ENCODE assay signal across 20 cellular contexts in genomic region chr1:109762039-109762585, GRCh38. TPM values are rescaled to one million over a fixed set of nuclear protein-coding genes. Genes with fewer than 3 reads are reported as not detected.
DNase-seq lines count a peak whose midpoint lies in the region; ATAC-seq and TF ChIP-seq lines count a peak whose summit lies in the region.
"Had no signal": no experiment of that assay in that cellular context is flagged by ENCODE, and none has a peak within 500 bp of the region (broad histone marks: within the 10 kb centered on the region; RNA-seq: fewer than 3 reads in every experiment).

No MANE protein-coding gene starts in this region.

- no peaks in the 10 kb centered on the region for H3K36me3 ChIP-seq in adrenal gland (replicated peaks in 1 of 2)
- H3K36me3 ChIP-seq in testis (ENCODE audit: low read depth, missing control alignments): no peaks in the 10 kb centered on the region
- H3K36me3 ChIP-seq: right atrium auricular region had no signal

- 86 to 97% (median 89%) methylated on average over 6 to 7 of the region's 7 CpGs for WGBS in adrenal gland, 4 donors
- 85 to 89% methylated on average over 3 to 7 of the region's 7 CpGs for WGBS in testis, 2 donors

- H3K27ac ChIP-seq in adrenal gland (no peak overlapping the region), testis (no peak overlapping the region), substantia nigra (ENCODE audit: low read depth, low read length, poor library complexity, severe bottlenecking) (no peak overlapping the region)
- H3K27ac ChIP-seq: right atrium auricular region had no signal

- peaks cover 0 to 8% of the 10 kb centered on the region in 2 donors for H3K4me1 ChIP-seq in adrenal gland (replicated peaks in 1 of 2)
- peaks cover 57% of the 10 kb centered on the region for H3K4me1 ChIP-seq in testis

- H3K4me3 Mint-ChIP-seq in activated naive CD8-positive, alpha-beta T cell treated with anti-CD3 and anti-CD28 coated beads, Interleukin-2, amount 10 ng/mL, durations not matched to agents 7 days and 5 days: no peak overlapping the region
- no peak overlapping the region for H3K4me3 Mint-ChIP-seq in activated naive CD8-positive, alpha-beta T cell treated with anti-CD3 and anti-CD28 coated beads, Interleukin-2, amount 50 U/mL, for 24 hours
- H3K4me3 Mint-ChIP-seq in mesothelial cell of epicardium: no peak overlapping the region
- H3K4me3 Mint-ChIP-seq: CD8-positive, alpha-beta memory T cell; stimulated activated naive CD8-positive, alpha-beta T cell treated with anti-CD3 and anti-CD28 coated beads, Interleukin-15, Interleukin-2, amounts not matched to agents 100 ng/mL and 50 ng/mL, for 24 hours had no signal

- no peaks in the 10 kb centered on the region for H3K36me3 Mint-ChIP-seq in activated naive CD8-positive, alpha-beta T cell treated with anti-CD3 and anti-CD28 coated beads, Interleukin-2, amount 10 ng/mL, durations not matched to agents 7 days and 5 days
- no peaks in the 10 kb centered on the region for H3K36me3 Mint-ChIP-seq in activated naive CD8-positive, alpha-beta T cell treated with anti-CD3 and anti-CD28 coated beads, Interleukin-2, amount 50 U/mL, for 24 hours (ENCODE audit: low read depth)
- no peaks in the 10 kb centered on the region for H3K36me3 Mint-ChIP-seq in mesothelial cell of epicardium
- H3K36me3 Mint-ChIP-seq: CD8-positive, alpha-beta memory T cell had no signal

- H3K4me3 ChIP-seq in adrenal gland (no peak overlapping the region), testis (no peak overlapping the region)
- H3K4me3 ChIP-seq: right atrium auricular region had no signal

- H3K27ac Mint-ChIP-seq in activated naive CD8-positive, alpha-beta T cell treated with anti-CD3 and anti-CD28 coated beads, Interleukin-2, amount 10 ng/mL, durations not matched to agents 7 days and 5 days: no peak overlapping the region
- no peak overlapping the region for H3K27ac Mint-ChIP-seq in activated naive CD8-positive, alpha-beta T cell treated with anti-CD3 and anti-CD28 coated beads, Interleukin-2, amount 50 U/mL, for 24 hours
- no peak overlapping the region for H3K27ac Mint-ChIP-seq in mesothelial cell of epicardium
- H3K27ac Mint-ChIP-seq: activated T-helper 2 cell treated with anti-CD3 and anti-CD28 coated beads, Interferon-gamma antibody, Interleukin-2, Interleukin-4, amounts not matched to agents 10 μg/mL and 5 μg/mL and 100 μg/mL, durations not matched to agents 14 hours and 24 hours and 36 hours; stimulated activated naive CD8-positive, alpha-beta T cell treated with anti-CD3 and anti-CD28 coated beads, Interleukin-15, Interleukin-2, amounts not matched to agents 100 ng/mL and 50 ng/mL, for 24 hours had no signal

- H3K4me1 Mint-ChIP-seq in activated naive CD8-positive, alpha-beta T cell treated with anti-CD3 and anti-CD28 coated beads, Interleukin-2, amount 10 ng/mL, durations not matched to agents 7 days and 5 days: peaks cover 4% of the 10 kb centered on the region
- no peaks in the 10 kb centered on the region for H3K4me1 Mint-ChIP-seq in activated naive CD8-positive, alpha-beta T cell treated with anti-CD3 and anti-CD28 coated beads, Interleukin-2, amount 50 U/mL, for 24 hours
- peaks cover 10% of the 10 kb centered on the region for H3K4me1 Mint-ChIP-seq in mesothelial cell of epicardium
- H3K4me1 Mint-ChIP-seq: CD8-positive, alpha-beta memory T cell had no signal

- ATAC-seq in activated naive CD8-positive, alpha-beta T cell treated with anti-CD3 and anti-CD28 coated beads, Interleukin-2, amount 10 ng/mL, durations not matched to agents 7 days and 5 days (ENCODE audit: low read depth): no peak
- no peak for ATAC-seq in activated naive CD8-positive, alpha-beta T cell treated with anti-CD3 and anti-CD28 coated beads, Interleukin-2, amount 50 U/mL, for 24 hours

- DNase-seq in activated naive CD8-positive, alpha-beta T cell treated with anti-CD3 and anti-CD28 coated beads, Interleukin-2, amount 10 ng/mL, durations not matched to agents 7 days and 5 days: peak; percentile 9
- no peak for DNase-seq in activated naive CD8-positive, alpha-beta T cell treated with anti-CD3 and anti-CD28 coated beads, Interleukin-2, amount 50 U/mL, for 24 hours
- DNase-seq in adrenal gland (peak in 4 of 7 donors; percentile 4 to 39 (median 12)), mesothelial cell of epicardium (ENCODE audit: low spot score in 2 of 2, unreplicated experiment in 2 of 2) (peak; percentile 1 to 27), testis (peak; percentile 10), substantia nigra (lab: John Stamatoyannopoulos, UW) (no peak), NCI-H748 (lab: John Stamatoyannopoulos, UW; ENCODE audit: unreplicated experiment) (no peak), NCI-H2196 (lab: John Stamatoyannopoulos, UW; ENCODE audit: unreplicated experiment) (no peak)
- DNase-seq: kidney glomerular epithelial cell, MM.1S, NCI-H187, SHP77 treated with DMSO at 0.1 percent for 48 hours had no signal

- peaks cover 2% of the 10 kb centered on the region for H3K27me3 Mint-ChIP-seq in activated naive CD8-positive, alpha-beta T cell treated with anti-CD3 and anti-CD28 coated beads, Interleukin-2, amount 10 ng/mL, durations not matched to agents 7 days and 5 days
- H3K27me3 Mint-ChIP-seq in activated naive CD8-positive, alpha-beta T cell treated with anti-CD3 and anti-CD28 coated beads, Interleukin-2, amount 50 U/mL, for 24 hours: no peaks in the 10 kb centered on the region
- H3K27me3 Mint-ChIP-seq in mesothelial cell of epicardium (ENCODE audit: low read depth): no peaks in the 10 kb centered on the region
- H3K27me3 Mint-ChIP-seq: stimulated activated naive CD8-positive, alpha-beta T cell treated with anti-CD3 and anti-CD28 coated beads, Interleukin-15, Interleukin-2, amounts not matched to agents 100 ng/mL and 50 ng/mL, for 24 hours had no signal

- H3K9me3 Mint-ChIP-seq in activated naive CD8-positive, alpha-beta T cell treated with anti-CD3 and anti-CD28 coated beads, Interleukin-2, amount 10 ng/mL, durations not matched to agents 7 days and 5 days: no peaks in the 10 kb centered on the region
- H3K9me3 Mint-ChIP-seq in activated naive CD8-positive, alpha-beta T cell treated with anti-CD3 and anti-CD28 coated beads, Interleukin-2, amount 50 U/mL, for 24 hours: no peaks in the 10 kb centered on the region
- H3K9me3 Mint-ChIP-seq in mesothelial cell of epicardium: no peaks in the 10 kb centered on the region
- H3K9me3 Mint-ChIP-seq: activated T-helper 2 cell treated with anti-CD3 and anti-CD28 coated beads, Interferon-gamma antibody, Interleukin-2, Interleukin-4, amounts not matched to agents 10 μg/mL and 5 μg/mL and 100 μg/mL, durations not matched to agents 14 hours and 24 hours and 36 hours; CD8-positive, alpha-beta memory T cell; stimulated activated naive CD8-positive, alpha-beta T cell treated with anti-CD3 and anti-CD28 coated beads, Interleukin-15, Interleukin-2, amounts not matched to agents 100 ng/mL and 50 ng/mL, for 24 hours had no signal

- H3K9me3 ChIP-seq in adrenal gland (replicated peaks in 1 of 3) (no peaks in the 10 kb centered on the region), testis (no peaks in the 10 kb centered on the region)
- H3K9me3 ChIP-seq: right atrium auricular region had no signal

- POLR2A ChIA-PET in activated naive CD8-positive, alpha-beta T cell treated with anti-CD3 and anti-CD28 coated beads, Interleukin-2, amount 10 ng/mL, durations not matched to agents 7 days and 5 days (lab: Charles Lee): no interaction called here

- intact Hi-C loops in adrenal gland (cut with DNase I): no loop called here
- intact Hi-C loops in testis (cut with DNase I; ENCODE audit: low total_unique reads): no loop called here

- TF ChIP-seq CTCF in adrenal gland (IDR thresholded peaks at IDR 0.05) (no peak), mesothelial cell of epicardium (IDR thresholded peaks at IDR 0.05; ENCODE audit: unreplicated experiment) (no peak), testis (IDR thresholded peaks at IDR 0.05) (no peak)

- H3K27me3 ChIP-seq in adrenal gland (no peaks in the 10 kb centered on the region), testis (no peaks in the 10 kb centered on the region)
- H3K27me3 ChIP-seq: right atrium auricular region had no signal

- TF ChIP-seq POLR2A in adrenal gland (IDR thresholded peaks at IDR 0.05): no peak
- no peak for TF ChIP-seq POLR2A in testis (IDR thresholded peaks at IDR 0.05)

RNA-seq across cellular contexts. Expression of gene EPS8L3, which starts 1.6 kb away (rescaled TPM):
- total RNA-seq in activated naive CD8-positive, alpha-beta T cell treated with anti-CD3 and anti-CD28 coated beads, Interleukin-2, amount 10 ng/mL, durations not matched to agents 7 days and 5 days: not detected
- total RNA-seq in adrenal gland (under 1 TPM in 1 of 8 donors, not detected in 7; 0.32 TPM), mesothelial cell of epicardium (0.13 to 0.34 TPM in 2 of 3 replicates, not detected in the other), testis (1 to 10 TPM; 3.3 to 7.2 TPM)
- polyA plus RNA-seq in adrenal gland (under 1 TPM in 1 of 3 donors, not detected in 2; 0.08 TPM), testis (ENCODE audit: insufficient read depth, low read depth, low replicate concordance) (7.7 TPM)
- total RNA-seq: activated T-helper 2 cell treated with anti-CD3 and anti-CD28 coated beads, Interferon-gamma antibody, Interleukin-2, Interleukin-4, amounts not matched to agents 10 μg/mL and 5 μg/mL and 100 μg/mL, durations not matched to agents 14 hours and 24 hours and 36 hours; aorta; CD8-positive, alpha-beta memory T cell; cerebellum; T-helper 1 cell treated with Interleukin-12 subunit alpha and Interleukin-12 subunit beta and Interleukin-4 antibody, amounts not matched to agents 30 ng/mL and 1 ng/mL, for 36 hours; urinary bladder had no signal
- polyA plus RNA-seq: CD8-positive, alpha-beta memory T cell had no signal

RNA-seq across cellular contexts. Expression of gene GSTM3, which starts 21.3 kb away (rescaled TPM):
- 1 to 10 TPM; 5.0 TPM for total RNA-seq in activated naive CD8-positive, alpha-beta T cell treated with anti-CD3 and anti-CD28 coated beads, Interleukin-2, amount 10 ng/mL, durations not matched to agents 7 days and 5 days
- total RNA-seq in adrenal gland (100 to 1,000 TPM in 2 of 8 donors, 10 to 100 TPM in 6; 14.5 to 117 (median 58.2) TPM), mesothelial cell of epicardium (49.7 to 57.9 TPM (median 55.2 TPM) in 3 replicates), testis (100 to 1,000 TPM; 748 to 769 TPM)
- polyA plus RNA-seq in adrenal gland (10 to 100 TPM; 50.2 to 88.1 (median 74.1) TPM), testis (ENCODE audit: insufficient read depth, low read depth, low replicate concordance) (1,464 TPM)

RNA-seq across cellular contexts. Expression of gene GSTM5, which starts 50.1 kb away (rescaled TPM):
- total RNA-seq in activated naive CD8-positive, alpha-beta T cell treated with anti-CD3 and anti-CD28 coated beads, Interleukin-2, amount 10 ng/mL, durations not matched to agents 7 days and 5 days: not detected
- total RNA-seq in adrenal gland: 1 to 10 TPM in 7 of 8 donors, under 1 TPM in 1; 0.48 to 5.5 (median 3.3) TPM
- polyA plus RNA-seq in adrenal gland: 10 to 100 TPM in 1 of 3 donors, 1 to 10 TPM in 2; 1.6 to 10.5 (median 9.5) TPM
- 0.24 to 0.29 TPM (median 0.25 TPM) in 3 replicates for total RNA-seq in mesothelial cell of epicardium
- 1 to 10 TPM; 5.5 to 6.5 TPM for total RNA-seq in testis
- 10.6 TPM for polyA plus RNA-seq in testis (ENCODE audit: insufficient read depth, low read depth, low replicate concordance)
- total RNA-seq: CD8-positive, alpha-beta memory T cell; T-helper 1 cell treated with Interleukin-12 subunit alpha and Interleukin-12 subunit beta and Interleukin-4 antibody, amounts not matched to agents 30 ng/mL and 1 ng/mL, for 36 hours had no signal
- polyA plus RNA-seq: CD8-positive, alpha-beta memory T cell had no signal

Comparison
In these comparisons a context has a peak if more than half of its experiments do, and no peak if none do; other contexts are left out.
1. DNase-seq: peak in activated naive CD8-positive, alpha-beta T cell treated with anti-CD3 and anti-CD28 coated beads, Interleukin-2, amount 10 ng/mL, durations not matched to agents 7 days and 5 days (single experiment), adrenal gland (4 of 7), mesothelial cell of epicardium (2 of 2) and testis (single experiment); none in activated naive CD8-positive, alpha-beta T cell treated with anti-CD3 and anti-CD28 coated beads, Interleukin-2, amount 50 U/mL, for 24 hours (single experiment), substantia nigra (0 of 49), NCI-H748 (single experiment) and NCI-H2196 (single experiment).
2. RNA of gene GSTM3, which starts 21.3 kb away (total RNA-seq): 748 to 769 TPM in testis; 14.5 to 117 TPM in adrenal gland, 49.7 to 57.9 TPM in mesothelial cell of epicardium and 5.0 TPM in activated naive CD8-positive, alpha-beta T cell treated with anti-CD3 and anti-CD28 coated beads, Interleukin-2, amount 10 ng/mL, durations not matched to agents 7 days and 5 days; every median in the first group is over 4 times any median in the second.